In the genomic region with DNA sequence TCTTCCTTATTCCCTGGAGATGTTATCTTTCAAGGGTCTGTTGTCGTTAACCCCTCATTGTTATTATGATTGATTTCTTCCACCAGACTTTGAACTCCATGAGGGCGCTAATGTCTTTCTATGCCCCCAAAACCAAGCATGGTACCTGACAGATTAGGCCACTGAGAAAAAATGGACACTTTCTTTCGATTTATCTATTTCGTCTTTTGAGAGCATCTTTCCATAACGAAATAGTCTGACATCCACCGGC, we compare ENCODE assay signal across 8 cellular contexts. TPM values are rescaled to one million over a fixed set of nuclear protein-coding genes. Genes with fewer than 3 reads are reported as not detected.
A peak's percentile ranks its signal among the peaks of the same experiment; 100 is the strongest.
DNase-seq lines count a peak whose midpoint lies in the region; ATAC-seq and TF ChIP-seq lines count a peak whose summit lies in the region.

No MANE protein-coding gene starts in this region.

- H3K9me3 ChIP-seq in CD4-positive, alpha-beta T cell (ENCODE audit: control insufficient read depth, low read length): no peaks in the 10 kb centered on the region
- no peaks in the 10 kb centered on the region for H3K9me3 ChIP-seq in MG63

- H3K36me3 ChIP-seq in MG63: peaks cover 22% of the 10 kb centered on the region

- no peaks in the 10 kb centered on the region for H3K27me3 Mint-ChIP-seq in CD4-positive, alpha-beta T cell
- H3K27me3 Mint-ChIP-seq in dendritic cell treated with granulocyte-macrophage colony-stimulating factor and Interleukin-4, amounts not matched to agents 40 ng/mL and 50 ng/mL, for 4 days: no peaks in the 10 kb centered on the region
- no peaks in the 10 kb centered on the region for H3K27me3 Mint-ChIP-seq in neural crest cell (ENCODE audit: low read depth)

- no peaks in the 10 kb centered on the region for H3K27me3 ChIP-seq in CD4-positive, alpha-beta T cell (ENCODE audit: control insufficient read depth, insufficient read depth, low read length)
- H3K27me3 ChIP-seq in MG63: no peaks in the 10 kb centered on the region

- H3K27ac Mint-ChIP-seq in CD4-positive, alpha-beta T cell: peak overlapping the region; percentile 94
- H3K27ac Mint-ChIP-seq in dendritic cell treated with granulocyte-macrophage colony-stimulating factor and Interleukin-4, amounts not matched to agents 40 ng/mL and 50 ng/mL, for 4 days: peak overlapping the region; percentile 97
- H3K27ac Mint-ChIP-seq in neural crest cell (ENCODE audit: unreplicated experiment): peak overlapping the region; percentile 98

- POLR2A ChIA-PET in CD4-positive, alpha-beta T cell (lab: Charles Lee): interaction anchor here (0.9 to 3.2 kb wide), 13 partner anchors 21 to 387 kb away, joined by 3 to 39 read pairs (median 6); a partner anchor contains a TSS

- no peak for DNase-seq in CD4-positive, alpha-beta T cell
- DNase-seq in MG63 (no peak), neural crest cell (ENCODE audit: low read depth, low spot score) (no peak), NCI-H2227 (lab: John Stamatoyannopoulos, UW; ENCODE audit: unreplicated experiment) (no peak), mucosa of gallbladder (ENCODE audit: low spot score) (no peak), anterior cingulate cortex (lab: John Stamatoyannopoulos, UW) (no peak)

- H3K4me3 Mint-ChIP-seq in CD4-positive, alpha-beta T cell: peak overlapping the region; percentile 96
- H3K4me3 Mint-ChIP-seq in dendritic cell treated with granulocyte-macrophage colony-stimulating factor and Interleukin-4, amounts not matched to agents 40 ng/mL and 50 ng/mL, for 4 days: peak overlapping the region; percentile 89
- peak overlapping the region; percentile 94 for H3K4me3 Mint-ChIP-seq in neural crest cell

- H3K4me1 Mint-ChIP-seq in CD4-positive, alpha-beta T cell (ENCODE audit: low read depth): peaks cover 37% of the 10 kb centered on the region
- peaks cover 16% of the 10 kb centered on the region for H3K4me1 Mint-ChIP-seq in dendritic cell treated with granulocyte-macrophage colony-stimulating factor and Interleukin-4, amounts not matched to agents 40 ng/mL and 50 ng/mL, for 4 days (ENCODE audit: low read depth)
- H3K4me1 Mint-ChIP-seq in neural crest cell: peaks cover 20% of the 10 kb centered on the region

- CTCF ChIA-PET in CD4-positive, alpha-beta T cell (lab: Charles Lee): interaction anchor here (1.0 to 2.3 kb wide), 5 partner anchors 21 to 387 kb away, joined by 3 to 11 read pairs (median 4); a partner anchor contains a TSS

- H3K4me3 ChIP-seq in MG63: peak overlapping the region; percentile 72

- TF ChIP-seq CTCF in CD4-positive, alpha-beta T cell (IDR thresholded peaks at IDR 0.05): no peak
- no peak for TF ChIP-seq CTCF in neural crest cell (conservative IDR thresholded peaks at IDR 0.05)

- no peak for ATAC-seq in CD4-positive, alpha-beta T cell (ENCODE audit: poor library complexity)
- no peak for ATAC-seq in GM21526 (IDR thresholded peaks at IDR 0.05; ENCODE audit: low FRiP score, unreplicated experiment)

- H3K27ac ChIP-seq in CD4-positive, alpha-beta T cell (ENCODE audit: low read depth, low read length): peak overlapping the region; percentile 83

- H3K36me3 Mint-ChIP-seq in CD4-positive, alpha-beta T cell (ENCODE audit: low read depth): peaks cover 41% of the 10 kb centered on the region
- peaks cover 39% of the 10 kb centered on the region for H3K36me3 Mint-ChIP-seq in dendritic cell treated with granulocyte-macrophage colony-stimulating factor and Interleukin-4, amounts not matched to agents 40 ng/mL and 50 ng/mL, for 4 days (ENCODE audit: low read depth)
- peaks cover 4% of the 10 kb centered on the region for H3K36me3 Mint-ChIP-seq in neural crest cell (ENCODE audit: low read depth)

- H3K9me3 Mint-ChIP-seq in CD4-positive, alpha-beta T cell: no peaks in the 10 kb centered on the region
- H3K9me3 Mint-ChIP-seq in dendritic cell treated with granulocyte-macrophage colony-stimulating factor and Interleukin-4, amounts not matched to agents 40 ng/mL and 50 ng/mL, for 4 days: no peaks in the 10 kb centered on the region
- H3K9me3 Mint-ChIP-seq in neural crest cell: no peaks in the 10 kb centered on the region

- intact Hi-C loops in CD4-positive, alpha-beta T cell (cut with DNase I, micrococcal nuclease): loop anchor here (1.0 to 5.0 kb wide), 8 partner anchors 20 to 372 kb away; a partner anchor contains a TSS
- intact Hi-C loops in dendritic cell treated with granulocyte-macrophage colony-stimulating factor and Interleukin-4, amounts not matched to agents 40 ng/mL and 50 ng/mL, for 4 days (cut with micrococcal nuclease): loop anchor here (1.0 to 5.0 kb wide), 4 partner anchors 22 to 386 kb away; a partner anchor contains a TSS

RNA-seq across cellular contexts. Expression of a gene that starts 0.6 kb away (rescaled TPM):
- 100 to 1,000 TPM; 170 to 175 TPM for total RNA-seq in CD4-positive, alpha-beta T cell
- total RNA-seq in MG63 (2014; rRNA removed; shearing (Covaris generic); ENCODE audit: low replicate concordance): 271 and 295 TPM in 2 replicates
- 172 and 190 TPM in 2 replicates for total RNA-seq in neural crest cell
- 106 TPM for total RNA-seq in mucosa of gallbladder

RNA-seq across cellular contexts. Expression of a gene that starts 21.2 kb away (rescaled TPM):
- 10 to 100 TPM; 93.1 to 95.9 TPM for total RNA-seq in CD4-positive, alpha-beta T cell
- 221 and 276 TPM in 2 replicates for total RNA-seq in MG63 (2014; rRNA removed; shearing (Covaris generic); ENCODE audit: low replicate concordance)
- 83.9 and 93.9 TPM in 2 replicates for total RNA-seq in neural crest cell
- 92.2 TPM for total RNA-seq in mucosa of gallbladder
